In the genomic region with DNA sequence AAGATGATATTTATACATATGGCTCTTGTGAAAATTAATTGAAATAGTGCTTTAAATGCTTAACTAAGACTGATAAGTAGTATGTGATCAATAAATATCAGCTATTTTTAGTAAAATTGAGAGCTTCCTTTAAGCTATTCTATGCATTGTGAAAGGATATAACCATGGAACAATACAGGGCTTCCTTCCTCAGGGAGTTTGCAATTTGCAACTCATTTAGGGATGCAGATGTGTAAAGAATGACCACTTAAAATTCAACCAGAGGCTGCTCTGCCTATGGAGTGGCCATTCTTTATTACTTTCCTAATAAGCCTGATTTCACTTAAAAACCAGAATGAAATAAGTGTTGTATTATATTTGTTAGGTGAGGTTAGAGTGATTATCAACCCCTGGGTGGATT, we compare ENCODE assay signal across 27 cellular contexts.
A peak's percentile ranks its signal among the peaks of the same experiment; 100 is the strongest.
DNase-seq lines count a peak whose midpoint lies in the region; ATAC-seq, FAIRE-seq and TF ChIP-seq lines count a peak whose summit lies in the region.
"Had no signal": no experiment of that assay in that cellular context is flagged by ENCODE, and none has a peak within 500 bp of the region (broad histone marks: within the 10 kb centered on the region; RNA-seq: fewer than 3 reads in every experiment).

No MANE protein-coding gene starts in this region.

- H2BK5ac ChIP-seq in mesenchymal stem cell (ENCODE audit: low read depth, low read length, poor library complexity, severe bottlenecking): no peak overlapping the region

- no peaks in the 10 kb centered on the region for H4K20me1 ChIP-seq in mammary epithelial cell (ENCODE audit: insufficient read depth, low read length)

- BruUV-seq in mammary epithelial cell (replicated peaks; lab: Mats Ljungman, UMichigan): no TSS peak

- CTCF ChIA-PET in mammary epithelial cell (lab: Charles Lee; ENCODE audit: low non-redundant PET): no interaction called here

- H2AFZ ChIP-seq in mammary epithelial cell (ENCODE audit: low read depth, low read length) (no peak overlapping the region), mesenchymal stem cell (ENCODE audit: low read depth, low read length) (no peak overlapping the region)
- H2AFZ ChIP-seq: parathyroid adenoma had no signal

- H3K27me3 ChIP-seq in breast epithelium (no peaks in the 10 kb centered on the region), mammary epithelial cell (ENCODE audit: insufficient read depth, low read length) (no peaks in the 10 kb centered on the region), mesenchymal stem cell (ENCODE audit: control insufficient read depth in 1 of 2, insufficient read depth in 1 of 2, low read length in 2 of 2) (no peaks in the 10 kb centered on the region), esophagus squamous epithelium (no peaks in the 10 kb centered on the region)
- H3K27me3 ChIP-seq: foreskin keratinocyte, thyroid gland had no signal

- H2BK15ac ChIP-seq in mesenchymal stem cell (ENCODE audit: low read depth, poor library complexity, severe bottlenecking): no peak overlapping the region

- peak overlapping the region in 2 of 3 donors; percentile 39 to 61 for H3K4me3 ChIP-seq in breast epithelium
- H3K4me3 ChIP-seq in mammary epithelial cell (replicated peaks in 1 of 3; ENCODE audit: insufficient read depth in 1 of 3, low read depth in 2 of 3, low read length in 3 of 3): no peak overlapping the region
- peak overlapping the region in 1 of 2 experiments; percentile 75 for H3K4me3 ChIP-seq in mesenchymal stem cell (ENCODE audit: insufficient read depth in 1 of 2, low read depth in 1 of 2, low read length in 2 of 2)
- H3K4me3 ChIP-seq in esophagus squamous epithelium: no peak overlapping the region
- H3K4me3 ChIP-seq: lung, thyroid gland had no signal

- H2BK12ac ChIP-seq in mesenchymal stem cell (ENCODE audit: low read length in 2 of 2): no peak overlapping the region

- H3K9me3 ChIP-seq in breast epithelium (no peaks in the 10 kb centered on the region), mammary epithelial cell (replicated peaks; ENCODE audit: insufficient read depth, low read length) (no peaks in the 10 kb centered on the region), mesenchymal stem cell (ENCODE audit: control insufficient read depth, low read length) (no peaks in the 10 kb centered on the region), esophagus squamous epithelium (no peaks in the 10 kb centered on the region)
- H3K9me3 ChIP-seq: thyroid gland had no signal

- ATAC-seq in HG02759 (IDR thresholded peaks at IDR 0.05; ENCODE audit: unreplicated experiment): no peak
- ATAC-seq: esophagus mucosa, foreskin keratinocyte had no signal

- H4K8ac ChIP-seq in mesenchymal stem cell (ENCODE audit: low read length): no peak overlapping the region

- H3K4ac ChIP-seq in mesenchymal stem cell (ENCODE audit: low read depth in 1 of 2, low read length in 2 of 2): no peak overlapping the region

- DNase-seq in breast epithelium (ENCODE audit: low spot score in 2 of 2): no peak
- DNase-seq in mammary epithelial cell: no peak
- DNase-seq in OCI-M1 (lab: John Stamatoyannopoulos, UW): peak; percentile 69
- no peak for DNase-seq in mesenchymal stem cell
- DNase-seq in urothelium cell line (ENCODE audit: low spot score): no peak
- DNase-seq in esophagus squamous epithelium (lab: John Stamatoyannopoulos, UW): no peak
- DNase-seq in posterior cingulate gyrus: no peak
- DNase-seq: activated CD4-positive, alpha-beta memory T cell treated with anti-CD3 and anti-CD28 coated beads, Interleukin-2, amount 10 ng/mL, durations not matched to agents 7 days and 5 days; activated CD8-positive, alpha-beta memory T cell treated with anti-CD3 and anti-CD28 coated beads, Interleukin-2, amount 50 U/mL, for 48 hours; activated naive CD4-positive, alpha-beta T cell treated with Interleukin-2 at 50 U/mL for 16 hours; central memory CD4-positive, alpha-beta T cell; DND-41; foreskin keratinocyte; head of caudate nucleus; Karpas-422; NCI-H146; NCI-H446 treated with DMSO at 0.1 percent for 48 hours; stimulated activated CD4-positive, alpha-beta T cell treated with anti-CD3 and anti-CD28 coated beads, Interleukin-4, amount 100 ng/mL, for 1 hour; SW 1271; thyroid gland had no signal

- H3K14ac ChIP-seq in mesenchymal stem cell (ENCODE audit: low read length in 2 of 2): no peak overlapping the region

- H3K27ac ChIP-seq in breast epithelium (no peak overlapping the region), mammary epithelial cell (ENCODE audit: insufficient read depth, low read depth, low read length) (no peak overlapping the region), mesenchymal stem cell (ENCODE audit: low read length, poor library complexity, severe bottlenecking) (no peak overlapping the region), esophagus squamous epithelium (no peak overlapping the region)
- H3K27ac ChIP-seq: 22Rv1, foreskin keratinocyte, parathyroid adenoma, thyroid gland had no signal

- no peak overlapping the region for H2AK5ac ChIP-seq in mesenchymal stem cell (ENCODE audit: low read length, severe bottlenecking)

- TF ChIP-seq CTCF in breast epithelium (IDR thresholded peaks at IDR 0.05): no peak
- TF ChIP-seq CTCF in mammary epithelial cell (conservative IDR thresholded peaks at IDR 0.05 in 1 of 2, IDR thresholded peaks at IDR 0.05 in 1 of 2; ENCODE audit: extremely low read depth in 1 of 2, insufficient read depth in 1 of 2, low read depth in 1 of 2, low read length in 2 of 2): no peak
- TF ChIP-seq CTCF in esophagus squamous epithelium (IDR thresholded peaks at IDR 0.05): no peak

- no peak overlapping the region for H3K4me2 ChIP-seq in mammary epithelial cell (ENCODE audit: insufficient read depth, low read depth, low read length)
- no peak overlapping the region for H3K4me2 ChIP-seq in mesenchymal stem cell (ENCODE audit: low read length, poor library complexity, severe bottlenecking)

- dilution Hi-C loops in mammary epithelial cell (cut with HindIII; ENCODE audit: low sequenced_read_pairs): no loop called here

- intact Hi-C loops in breast epithelium (cut with DNase I; ENCODE audit: low total_unique reads): no loop called here
- intact Hi-C loops in mammary epithelial cell (cut with micrococcal nuclease): loop anchor here (5.0 kb wide), 1 partner anchor 100 kb away; no protein-coding TSS in a partner anchor
- intact Hi-C loops in esophagus squamous epithelium (cut with DNase I): no loop called here
- intact Hi-C loops in posterior cingulate gyrus (cut with DNase I): no loop called here

- no peaks in the 10 kb centered on the region for H3K79me1 ChIP-seq in mesenchymal stem cell (replicated peaks; ENCODE audit: low read length, poor library complexity, severe bottlenecking)

- no peaks in the 10 kb centered on the region for H3K36me3 ChIP-seq in breast epithelium
- H3K36me3 ChIP-seq in mammary epithelial cell (ENCODE audit: insufficient read depth, low read length): no peaks in the 10 kb centered on the region
- H3K36me3 ChIP-seq in mesenchymal stem cell (ENCODE audit: control insufficient read depth in 1 of 2, insufficient read depth in 2 of 2, low read depth in 1 of 2, low read length in 2 of 2): no peaks in the 10 kb centered on the region
- H3K36me3 ChIP-seq in esophagus squamous epithelium: no peaks in the 10 kb centered on the region
- H3K36me3 ChIP-seq: thyroid gland had no signal

- no peak overlapping the region for H3K18ac ChIP-seq in mesenchymal stem cell (ENCODE audit: low read depth in 1 of 2, low read length in 2 of 2)

- in situ Hi-C loops in mammary epithelial cell (cut with MboI; ENCODE audit: low sequenced_read_pairs in 2 of 2): no loop called here

- H2BK120ac ChIP-seq in mesenchymal stem cell (ENCODE audit: low read depth, low read length): no peak overlapping the region

- H3K4me1 ChIP-seq in breast epithelium: peaks cover 0 to 8% of the 10 kb centered on the region in 2 donors
- H3K4me1 ChIP-seq in mammary epithelial cell (ENCODE audit: insufficient read depth, low read length): peaks cover 10% of the 10 kb centered on the region
- H3K4me1 ChIP-seq in mesenchymal stem cell (ENCODE audit: control insufficient read depth, insufficient read depth, low read depth, low read length): no peaks in the 10 kb centered on the region
- H3K4me1 ChIP-seq in esophagus squamous epithelium: peaks cover 0 to 7% (median 0%) of the 10 kb centered on the region in 3 donors
- H3K4me1 ChIP-seq: foreskin keratinocyte, parathyroid adenoma had no signal

- FAIRE-seq in urothelium cell line (lab: Jason Lieb, UNC): peak; percentile 44
- FAIRE-seq: D721Med, HepG2 had no signal

- no peak overlapping the region for H3K9ac ChIP-seq in mammary epithelial cell (ENCODE audit: insufficient read depth, low read length)
- peak overlapping the region; percentile 76 for H3K9ac ChIP-seq in mesenchymal stem cell (ENCODE audit: low read length)
- H3K9ac ChIP-seq: parathyroid adenoma had no signal

- no peak overlapping the region for H3K23ac ChIP-seq in mesenchymal stem cell (ENCODE audit: low read length in 2 of 2)

- no peaks in the 10 kb centered on the region for H3K79me2 ChIP-seq in mammary epithelial cell (ENCODE audit: insufficient read depth, low read length)
- H3K79me2 ChIP-seq: parathyroid adenoma had no signal

- no peak for TF ChIP-seq POLR2A in breast epithelium (IDR thresholded peaks at IDR 0.05)
- TF ChIP-seq POLR2A in esophagus squamous epithelium (IDR thresholded peaks at IDR 0.05): no peak

- no peak overlapping the region for H4K91ac ChIP-seq in mesenchymal stem cell (ENCODE audit: low read length)

Comparison
In these comparisons a context has a peak if more than half of its experiments do, and no peak if none do; other contexts are left out.
1. H3K4me3 ChIP-seq: peak in breast epithelium (2 of 3); none in mammary epithelial cell (0 of 3) and esophagus squamous epithelium (0 of 4).